8 cellular contexts compared by ENCODE assay signal in the genomic region with DNA sequence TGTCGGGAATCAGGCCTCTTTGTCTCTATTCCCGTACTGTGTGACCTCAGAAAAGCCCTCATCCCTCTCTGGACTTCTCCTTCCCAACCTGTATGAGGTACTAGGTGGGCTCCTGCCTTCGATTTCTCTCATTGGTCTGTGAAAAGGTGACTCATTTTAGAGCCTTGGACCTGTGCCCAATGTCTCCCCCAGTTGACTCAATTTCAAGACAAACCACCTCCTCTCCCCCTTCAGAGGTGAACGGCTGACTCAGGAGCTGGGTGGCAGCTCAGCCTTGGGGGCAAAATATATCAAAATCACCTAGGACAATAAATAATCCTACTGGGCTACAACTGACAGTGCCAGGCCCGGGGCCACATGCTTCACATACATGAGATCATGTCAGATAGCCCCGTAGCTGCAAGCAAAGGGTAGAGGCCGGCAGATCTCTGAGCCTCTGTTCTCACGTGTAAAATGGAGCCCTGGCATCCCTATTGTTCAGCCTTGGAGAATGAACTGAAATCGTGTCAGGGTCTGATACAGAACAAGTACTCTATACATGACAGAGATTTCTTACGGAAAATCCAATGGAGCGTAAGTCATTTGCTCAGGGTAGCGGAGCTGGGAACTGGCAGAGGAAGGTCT. TPM values are rescaled to one million over a fixed set of nuclear protein-coding genes. Genes with fewer than 3 reads are reported as not detected.
DNase-seq lines count a peak whose midpoint lies in the region.

No MANE protein-coding gene starts in this region.

- H3K4me3 ChIP-seq in mucosa of rectum (ENCODE audit: low read length in 2 of 2) = peak overlapping the region; percentile 75 to 94

- no peaks in the 10 kb centered on the region for H3K27me3 ChIP-seq in mucosa of rectum (ENCODE audit: control insufficient read depth in 2 of 2, insufficient read depth in 2 of 2, low read length in 2 of 2)

- peak overlapping the region; percentile 96 to 99 for H3K27ac ChIP-seq in mucosa of rectum (ENCODE audit: low read depth in 2 of 2, low read length in 2 of 2)

- peaks cover 0 to 3% of the 10 kb centered on the region in 2 donors for H3K36me3 ChIP-seq in mucosa of rectum (ENCODE audit: control insufficient read depth in 2 of 2, insufficient read depth in 2 of 2, low read length in 2 of 2)

- DNase-seq in ACHN (peak; percentile 80), HT-29 (ENCODE audit: low spot score) (peak; percentile 89), dermis blood vessel endothelial cell (peak; percentile 86), NCI-H2227 (lab: John Stamatoyannopoulos, UW; ENCODE audit: unreplicated experiment) (no peak), foreskin melanocyte (no peak)
- DNase-seq in activated CD4-positive, alpha-beta T cell treated with anti-CD3 and anti-CD28 coated beads for 24 hours (ENCODE audit: low read depth in 2 of 2) = peak; percentile 59 to 69
- DNase-seq in stimulated activated CD8-positive, alpha-beta memory T cell treated with anti-CD3 and anti-CD28 coated beads, Interleukin-7, amount 100 ng/mL, for 4 hours (ENCODE audit: low read depth in 2 of 2) = peak; percentile 73 to 80

- H3K9me3 ChIP-seq in mucosa of rectum (ENCODE audit: control insufficient read depth in 2 of 2, low read length in 2 of 2) = no peaks in the 10 kb centered on the region

- peaks cover 55% of the 10 kb centered on the region in 2 donors for H3K4me1 ChIP-seq in mucosa of rectum (ENCODE audit: control insufficient read depth in 2 of 2, insufficient read depth in 2 of 2, low read length in 2 of 2)

- in situ Hi-C loops in ACHN (cut with HindIII; ENCODE audit: low pct_ligation_motif_present, low pct_unique_long_range_greater_than_20kb, low sequenced_read_pairs) = no loop called here

- H3K9ac ChIP-seq in mucosa of rectum (ENCODE audit: low read depth in 1 of 2, low read length in 2 of 2) = peak overlapping the region; percentile 92 to 99

RNA-seq across cellular contexts. Expression of gene COQ8B, which starts 0.5 kb away (rescaled TPM):
- total RNA-seq in HT-29 (2014; rRNA removed; shearing (Covaris generic)) = 57.2 and 71.3 TPM in 2 replicates
- total RNA-seq in dermis blood vessel endothelial cell = 31.8 and 38.8 TPM in 2 replicates

RNA-seq across cellular contexts. Expression of gene ITPKC, which starts 0.8 kb away (rescaled TPM):
- total RNA-seq in HT-29 (2014; rRNA removed; shearing (Covaris generic)) = 52.2 and 58.5 TPM in 2 replicates
- 30.6 and 33.4 TPM in 2 replicates for total RNA-seq in dermis blood vessel endothelial cell

RNA-seq across cellular contexts. Expression of gene NUMBL, which starts 25.7 kb away (rescaled TPM):
- 13.4 and 14.6 TPM in 2 replicates for total RNA-seq in HT-29 (2014; rRNA removed; shearing (Covaris generic))
- total RNA-seq in dermis blood vessel endothelial cell = 27.2 and 48.0 TPM in 2 replicates

RNA-seq across cellular contexts. Expression of gene ACTMAP, which starts 34.1 kb away (rescaled TPM):
- total RNA-seq in HT-29 (2014; rRNA removed; shearing (Covaris generic)) = 1.9 and 2.6 TPM in 2 replicates
- total RNA-seq in dermis blood vessel endothelial cell = 1.0 and 2.0 TPM in 2 replicates

RNA-seq across cellular contexts. Expression of gene SNRPA, which starts 34.9 kb away (rescaled TPM):
- 252 and 361 TPM in 2 replicates for total RNA-seq in HT-29 (2014; rRNA removed; shearing (Covaris generic))
- total RNA-seq in dermis blood vessel endothelial cell = 22.1 and 45.8 TPM in 2 replicates

Comparison
In these comparisons a context has a peak if more than half of its experiments do, and no peak if none do; other contexts are left out.
1. DNase-seq: peak in ACHN (single experiment), HT-29 (single experiment), activated CD4-positive, alpha-beta T cell treated with anti-CD3 and anti-CD28 coated beads for 24 hours (2 of 2), dermis blood vessel endothelial cell (single experiment) and stimulated activated CD8-positive, alpha-beta memory T cell treated with anti-CD3 and anti-CD28 coated beads, Interleukin-7, amount 100 ng/mL, for 4 hours (2 of 2); none in NCI-H2227 (single experiment) and foreskin melanocyte (single experiment).